Comparison of ENCODE assay signal across 7 cellular contexts in genomic region chr21:31665869-31666268, GRCh38. TPM values are rescaled to one million over a fixed set of nuclear protein-coding genes. Genes with fewer than 3 reads are reported as not detected.
DNase-seq lines count a peak whose midpoint lies in the region; ATAC-seq, FAIRE-seq and TF ChIP-seq lines count a peak whose summit lies in the region.
"Not testable (repeated sequence)": the region's sequence is repeated elsewhere in the genome, so short reads cannot be mapped to it uniquely, and the experiment has no call there.

No MANE protein-coding gene starts in this region.

- BruUV-seq in HepG2 (replicated peaks; lab: Mats Ljungman, UMichigan) = not testable (repeated sequence)

- not testable (repeated sequence) for H2AFZ ChIP-seq in HepG2 (ENCODE audit: low read length)

- not testable (repeated sequence) for TF ChIP-seq EP300 in HepG2 (IDR thresholded peaks at IDR 0.05; ENCODE audit: low read depth in 2 of 2, low read length in 2 of 2); HepG2 (CRISPR knock-in tag; IDR thresholded peaks at IDR 0.05; ENCODE audit: borderline replicate concordance)

- not testable (repeated sequence) for H3K9ac ChIP-seq in HepG2 (ENCODE audit: insufficient read depth, low read depth, low read length)

- peak overlapping the region in 4 of 8 donors; percentile 58 to 88 (median 73) for H3K4me3 Mint-ChIP-seq in CD4-positive, alpha-beta memory T cell
- not testable (repeated sequence) for H3K4me3 Mint-ChIP-seq in WTC11; activated naive CD8-positive, alpha-beta T cell treated with anti-CD3 and anti-CD28 coated beads for 36 hours
- peak overlapping the region; percentile 72 for H3K4me3 Mint-ChIP-seq in activated T-cell treated with anti-CD3 and anti-CD28 coated beads, Interleukin-2, amount 50 U/mL, for 4 hours
- H3K4me3 Mint-ChIP-seq in stimulated activated effector memory CD8-positive, alpha-beta T cell treated with anti-CD3 and anti-CD28 coated beads, Interleukin-12 subunit alpha, Interleukin-12 subunit beta, amount 100 ng/mL, for 72 hours = peak overlapping the region; percentile 37

- H3K36me3 ChIP-seq in CD4-positive, alpha-beta memory T cell (ENCODE audit: insufficient read depth, low read length) = peaks cover 28% of the 10 kb centered on the region
- H3K36me3 ChIP-seq in HepG2 (replicated peaks in 1 of 2; ENCODE audit: control insufficient read depth in 1 of 2, insufficient read depth in 2 of 2, low read length in 2 of 2) = peaks cover 10 to 50% of the 10 kb centered on the region in 2 experiments

- H3K79me2 ChIP-seq in HepG2 (ENCODE audit: insufficient read depth, low read length) = peaks cover 42% of the 10 kb centered on the region

- peaks cover 29% of the 10 kb centered on the region for H4K20me1 ChIP-seq in HepG2 (ENCODE audit: insufficient read depth, low read length)

- not testable (repeated sequence) for ATAC-seq in WTC11; activated T-cell treated with anti-CD3 and anti-CD28 coated beads, Interleukin-2, amount 50 U/mL, for 4 hours; HepG2; stimulated activated effector memory CD8-positive, alpha-beta T cell treated with anti-CD3 and anti-CD28 coated beads, Interleukin-12 subunit alpha, Interleukin-12 subunit beta, amount 100 ng/mL, for 72 hours

- not testable (repeated sequence) for H3K4me2 ChIP-seq in HepG2 (ENCODE audit: low read depth, low read length)

- H3K27ac Mint-ChIP-seq in CD4-positive, alpha-beta memory T cell = peak overlapping the region in 6 of 7 donors; percentile 9 to 86 (median 78)
- H3K27ac Mint-ChIP-seq in WTC11 = 0 out of 2 replicates have a peak overlapping the region, but pooled peaks have one; percentile 68
- H3K27ac Mint-ChIP-seq in activated naive CD8-positive, alpha-beta T cell treated with anti-CD3 and anti-CD28 coated beads for 36 hours = peak overlapping the region; percentile 60
- H3K27ac Mint-ChIP-seq in stimulated activated effector memory CD8-positive, alpha-beta T cell treated with anti-CD3 and anti-CD28 coated beads, Interleukin-12 subunit alpha, Interleukin-12 subunit beta, amount 100 ng/mL, for 72 hours = peak overlapping the region; percentile 51

- H3K4me3 ChIP-seq in CD4-positive, alpha-beta memory T cell (ENCODE audit: low read length in 2 of 2); HepG2 (replicated peaks in 1 of 3; ENCODE audit: insufficient read depth in 1 of 3, low read depth in 2 of 3, low read length in 3 of 3): not testable (repeated sequence)

- H3K4me1 Mint-ChIP-seq in CD4-positive, alpha-beta memory T cell = peaks cover 48 to 75% (median 64%) of the 10 kb centered on the region in 4 donors
- H3K4me1 Mint-ChIP-seq in WTC11 = peaks cover 69% of the 10 kb centered on the region
- H3K4me1 Mint-ChIP-seq in activated T-cell treated with anti-CD3 and anti-CD28 coated beads, Interleukin-2, amount 50 U/mL, for 4 hours (ENCODE audit: low read depth) = peaks cover 81% of the 10 kb centered on the region
- H3K4me1 Mint-ChIP-seq in activated naive CD8-positive, alpha-beta T cell treated with anti-CD3 and anti-CD28 coated beads for 36 hours = peaks cover 84% of the 10 kb centered on the region
- H3K4me1 Mint-ChIP-seq in stimulated activated effector memory CD8-positive, alpha-beta T cell treated with anti-CD3 and anti-CD28 coated beads, Interleukin-12 subunit alpha, Interleukin-12 subunit beta, amount 100 ng/mL, for 72 hours = peaks cover 58% of the 10 kb centered on the region

- H3K27me3 Mint-ChIP-seq in CD4-positive, alpha-beta memory T cell; WTC11 (ENCODE audit: low read depth); activated T-cell treated with anti-CD3 and anti-CD28 coated beads, Interleukin-2, amount 50 U/mL, for 4 hours (ENCODE audit: low read depth); activated naive CD8-positive, alpha-beta T cell treated with anti-CD3 and anti-CD28 coated beads for 36 hours: not testable (repeated sequence)

- intact Hi-C loops in CD4-positive, alpha-beta memory T cell (cut with micrococcal nuclease) = not testable (repeated sequence)
- intact Hi-C loops in HepG2 (cut with micrococcal nuclease; ENCODE audit: unreplicated experiment) = loop anchor here (5.0 to 10.0 kb wide), 2 partner anchors 49 to 66 kb away; partner anchors contain the start of gene SCAF4

- H3K36me3 Mint-ChIP-seq in CD4-positive, alpha-beta memory T cell = peaks cover 37 to 78% of the 10 kb centered on the region in 2 donors
- peaks cover 56% of the 10 kb centered on the region for H3K36me3 Mint-ChIP-seq in WTC11
- H3K36me3 Mint-ChIP-seq in activated T-cell treated with anti-CD3 and anti-CD28 coated beads, Interleukin-2, amount 50 U/mL, for 4 hours (ENCODE audit: insufficient read depth) = peaks cover 55% of the 10 kb centered on the region
- H3K36me3 Mint-ChIP-seq in activated naive CD8-positive, alpha-beta T cell treated with anti-CD3 and anti-CD28 coated beads for 36 hours = peaks cover 70% of the 10 kb centered on the region
- peaks cover 97% of the 10 kb centered on the region for H3K36me3 Mint-ChIP-seq in stimulated activated effector memory CD8-positive, alpha-beta T cell treated with anti-CD3 and anti-CD28 coated beads, Interleukin-12 subunit alpha, Interleukin-12 subunit beta, amount 100 ng/mL, for 72 hours

- not testable (repeated sequence) for TF ChIP-seq CTCF in RWPE1 (conservative IDR thresholded peaks at IDR 0.05; ENCODE audit: low read depth); WTC11 (IDR thresholded peaks at IDR 0.05); HepG2 (CRISPR knock-in tag; IDR thresholded peaks at IDR 0.05)

- not testable (repeated sequence) for TF ChIP-seq RAD21 in HepG2 (CRISPR knock-in tag; IDR thresholded peaks at IDR 0.05)

- H3K4me1 ChIP-seq in CD4-positive, alpha-beta memory T cell (ENCODE audit: insufficient read depth, low read length) = peaks cover 80% of the 10 kb centered on the region
- H3K4me1 ChIP-seq in HepG2 (ENCODE audit: insufficient read depth, low read length) = peaks cover 56% of the 10 kb centered on the region

- not testable (repeated sequence) for FAIRE-seq in HepG2 (lab: Jason Lieb, UNC)

- H3K9me3 ChIP-seq in CD4-positive, alpha-beta memory T cell (ENCODE audit: control insufficient read depth in 1 of 2, low read length in 2 of 2); HepG2 (ENCODE audit: low read length): not testable (repeated sequence)

- not testable (repeated sequence) for H3K27me3 ChIP-seq in CD4-positive, alpha-beta memory T cell (ENCODE audit: insufficient read depth, low read length); HepG2 (ENCODE audit: control insufficient read depth in 1 of 2, insufficient read depth in 2 of 2, low read length in 2 of 2)

- DNase-seq in CD4-positive, alpha-beta memory T cell; RWPE1 (ENCODE audit: low spot score); WTC11 (ENCODE audit: low spot score); activated T-cell treated with anti-CD3 and anti-CD28 coated beads, Interleukin-2, amount 50 U/mL, for 4 hours; activated naive CD8-positive, alpha-beta T cell treated with anti-CD3 and anti-CD28 coated beads for 36 hours; HepG2 (ENCODE audit: low spot score); stimulated activated effector memory CD8-positive, alpha-beta T cell treated with anti-CD3 and anti-CD28 coated beads, Interleukin-12 subunit alpha, Interleukin-12 subunit beta, amount 100 ng/mL, for 72 hours (ENCODE audit: low spot score in 2 of 2): not testable (repeated sequence)

- in situ Hi-C loops in HepG2 (cut with HindIII; ENCODE audit: extremely low pct_ligation_motif_present, low pct_unique_long_range_greater_than_20kb) = not testable (repeated sequence)

- CTCF ChIA-PET in CD4-positive, alpha-beta memory T cell (lab: Charles Lee; ENCODE audit: partially characterized antibody) = interaction anchor here (0.7 to 1.2 kb wide), 2 partner anchors 9 to 407 kb away, joined by 3 read pairs; no protein-coding TSS in a partner anchor
- CTCF ChIA-PET in RWPE1 (lab: Yijun Ruan, JAX) = interaction anchor here (0.7 kb wide), 1 partner anchor 538 kb away, joined by 3 read pairs; no protein-coding TSS in a partner anchor
- CTCF ChIA-PET in WTC11 (lab: Charles Lee); HepG2 (lab: Yijun Ruan, JAX; ENCODE audit: low intra/inter-chr PET ratio, low total read pairs): not testable (repeated sequence)

- not testable (repeated sequence) for TF ChIP-seq POLR2A in HepG2 (IDR thresholded peaks at IDR 0.05; ENCODE audit: insufficient read depth in 1 of 2, low read depth in 2 of 2, low read length in 2 of 2)

- POLR2A ChIA-PET in CD4-positive, alpha-beta memory T cell (lab: Charles Lee; ENCODE audit: partially characterized antibody); WTC11 (lab: Charles Lee); HepG2 (lab: Yijun Ruan, JAX): not testable (repeated sequence)
- POLR2A ChIA-PET in RWPE1 (lab: Yijun Ruan, JAX; ENCODE audit: low non-redundant PET) = interaction anchor here (0.7 kb wide), 1 partner anchor 23 kb away, joined by 6 read pairs; no protein-coding TSS in a partner anchor

- H3K27ac ChIP-seq in CD4-positive, alpha-beta memory T cell (ENCODE audit: low read depth, low read length); HepG2 (ENCODE audit: extremely low read length, insufficient read depth, low read length): not testable (repeated sequence)
- H3K27ac ChIP-seq in RWPE1 = peak overlapping the region; percentile 56

- not testable (repeated sequence) for H3K9me3 Mint-ChIP-seq in CD4-positive, alpha-beta memory T cell; WTC11; activated T-cell treated with anti-CD3 and anti-CD28 coated beads, Interleukin-2, amount 50 U/mL, for 4 hours; activated naive CD8-positive, alpha-beta T cell treated with anti-CD3 and anti-CD28 coated beads for 36 hours; stimulated activated effector memory CD8-positive, alpha-beta T cell treated with anti-CD3 and anti-CD28 coated beads, Interleukin-12 subunit alpha, Interleukin-12 subunit beta, amount 100 ng/mL, for 72 hours

- 100% methylated on average over 4 of the region's 4 CpGs for WGBS in HepG2 (ENCODE audit: low lambda C conversion rate)

RNA-seq across cellular contexts. Expression of gene SOD1, which starts 6.4 kb away (rescaled TPM):
- 100 to 1,000 TPM; 178 to 198 TPM for total RNA-seq in CD4-positive, alpha-beta memory T cell
- 100 to 1,000 TPM; 596 to 756 TPM for polyA plus RNA-seq in CD4-positive, alpha-beta memory T cell
- 181 to 206 TPM (median 201 TPM) in 3 replicates for total RNA-seq in WTC11 (2021)
- total RNA-seq in activated T-cell treated with anti-CD3 and anti-CD28 coated beads, Interleukin-2, amount 50 U/mL, for 4 hours = 100 to 1,000 TPM; 284 to 308 (median 295) TPM
- total RNA-seq in activated naive CD8-positive, alpha-beta T cell treated with anti-CD3 and anti-CD28 coated beads for 36 hours = 100 to 1,000 TPM; 316 to 328 TPM
- 537 and 796 TPM in 2 replicates for total RNA-seq in HepG2 (2016; rRNA removed; fragmentation: Illumina TruSeq; extraction: Trizol)
- 111 and 115 TPM in 2 replicates for total RNA-seq in HepG2 (2016; cell fraction: cytosol; rRNA removed; fragmentation: Illumina TruSeq; extraction: Trizol; ENCODE audit: low read depth)
- 560 and 812 TPM in 2 replicates for total RNA-seq in HepG2 (2016; cell fraction: insoluble cytoplasmic fraction; rRNA removed; fragmentation: Illumina TruSeq; extraction: Trizol)
- total RNA-seq in HepG2 (2016; cell fraction: membrane; rRNA removed; fragmentation: Illumina TruSeq; extraction: Trizol) = 188 and 193 TPM in 2 replicates
- 192 and 198 TPM in 2 replicates for total RNA-seq in HepG2 (2016; cell fraction: nucleus; rRNA removed; fragmentation: Illumina TruSeq; extraction: Trizol)
- 220 and 317 TPM in 2 replicates for polyA plus RNA-seq in HepG2 (2011; rRNA removed)
- polyA plus RNA-seq in HepG2 (2011; cell fraction: cytosol; rRNA removed) = 351 and 366 TPM in 2 replicates
- 86.6 and 92.5 TPM in 2 replicates for polyA plus RNA-seq in HepG2 (2011; cell fraction: nucleus; rRNA removed)
- 298 and 405 TPM in 2 replicates for polyA plus RNA-seq in HepG2 (2012)
- polyA plus RNA-seq in HepG2 (2016; cell fraction: cytosol; fragmentation: Illumina TruSeq; extraction: Trizol; ENCODE audit: low read depth) = 103 and 124 TPM in 2 replicates
- 763 and 855 TPM in 2 replicates for polyA plus RNA-seq in HepG2 (2016; cell fraction: insoluble cytoplasmic fraction; fragmentation: Illumina TruSeq; extraction: Trizol; ENCODE audit: low read depth)
- 153 and 169 TPM in 2 replicates for polyA plus RNA-seq in HepG2 (2016; cell fraction: membrane; fragmentation: Illumina TruSeq; extraction: Trizol; ENCODE audit: low read depth)
- 306 and 314 TPM in 2 replicates for polyA plus RNA-seq in HepG2 (2016; cell fraction: nucleus; fragmentation: Illumina TruSeq; extraction: Trizol; ENCODE audit: insufficient read depth, low read depth)
- 81.8 and 102 TPM in 2 replicates for polyA minus RNA-seq in HepG2 (2011; rRNA and poly(A)+ RNA removed; ENCODE audit: low replicate concordance)
- polyA minus RNA-seq in HepG2 (2011; cell fraction: cytosol; rRNA and poly(A)+ RNA removed) = 290 and 341 TPM in 2 replicates
- polyA minus RNA-seq in HepG2 (2011; cell fraction: nucleus; rRNA and poly(A)+ RNA removed) = 57.2 and 63.5 TPM in 2 replicates
